Comparison of ENCODE assay signal across 1 cellular context in the genomic region with DNA sequence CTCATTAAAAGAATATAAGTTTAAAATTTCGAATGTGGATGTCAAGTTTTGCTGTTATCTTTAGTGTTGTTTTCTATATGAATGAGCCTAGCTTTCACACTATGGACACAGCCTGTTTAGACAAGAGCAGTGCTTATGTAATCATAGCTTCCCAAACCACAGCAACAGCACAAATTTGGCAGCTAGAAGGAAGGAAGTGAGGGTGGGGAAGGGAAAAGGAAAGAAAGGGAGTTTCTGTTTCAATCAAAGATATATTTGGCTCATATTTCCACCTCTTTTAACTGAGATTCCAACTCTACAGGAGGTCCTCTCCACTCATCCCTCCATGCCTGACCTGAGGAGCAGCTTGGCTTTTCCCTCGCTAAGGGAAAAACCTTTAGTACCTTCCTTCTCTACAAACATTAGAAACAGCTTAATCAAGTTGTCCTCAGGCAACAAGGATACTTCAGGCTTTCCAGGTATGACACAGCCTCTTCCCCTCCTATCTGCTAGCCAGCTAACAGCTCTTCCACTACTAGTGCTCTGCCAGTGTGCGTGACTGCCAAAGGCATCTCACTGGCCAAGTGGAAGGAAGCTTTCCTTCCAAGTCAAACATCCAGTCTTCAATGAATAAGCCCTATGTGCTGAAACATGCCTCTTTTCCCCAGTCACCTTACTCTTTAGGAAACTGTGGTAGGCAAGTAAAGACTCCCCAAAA.
TF ChIP-seq lines count a peak whose summit lies in the region.

No MANE protein-coding gene starts in this region.

TF ChIP-seq in IMR-90, 13 proteins besides CTCF, POLR2A, EP300 and RAD21 (continued from another document):
- no peak for TF ChIP-seq RFX5 (IDR thresholded peaks at IDR 0.05; ENCODE audit: low read depth, low read length)
- no peak for TF ChIP-seq MAZ (IDR thresholded peaks at IDR 0.05; ENCODE audit: borderline replicate concordance, low read depth, low read length)
